In the genomic region with DNA sequence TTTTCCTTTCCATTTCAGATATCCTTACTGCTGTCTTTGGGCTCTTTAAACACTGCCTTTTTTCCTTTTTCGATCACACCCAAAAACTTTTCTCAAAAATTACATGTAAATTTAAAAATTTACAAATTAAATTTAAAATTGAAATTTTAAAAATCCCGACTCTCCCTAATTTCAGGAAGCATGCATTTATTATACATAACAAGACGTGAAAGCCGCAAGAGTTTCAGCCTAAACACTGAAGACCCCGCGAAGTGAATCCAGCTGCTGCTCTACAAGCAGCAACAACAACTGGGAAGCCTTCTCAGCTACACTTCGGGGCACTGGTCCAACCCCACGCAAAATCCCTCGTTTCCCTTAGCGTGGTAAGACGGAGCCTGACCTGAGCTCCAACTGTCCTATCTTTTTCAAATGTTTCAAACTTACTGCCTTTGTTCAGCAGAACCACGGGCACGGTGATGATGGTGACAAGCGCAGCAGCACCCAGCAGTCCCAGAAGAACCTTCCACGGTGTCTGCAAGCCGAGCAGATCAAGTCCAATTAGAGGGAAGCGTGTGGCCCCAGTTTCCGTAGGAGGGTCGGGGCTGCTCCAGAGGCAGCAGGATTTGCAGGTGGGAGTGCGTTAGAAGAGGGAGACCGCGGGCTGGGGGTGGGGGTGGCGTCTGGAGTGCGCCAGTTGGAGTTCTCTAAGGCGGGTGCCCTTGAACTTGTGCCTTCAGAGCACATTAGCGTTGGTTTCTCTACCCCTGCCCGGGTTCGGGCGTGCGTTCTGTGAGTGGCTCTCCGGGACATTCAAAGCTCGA, we compare ENCODE assay signal across 1 cellular context.
TF ChIP-seq lines count a peak whose summit lies in the region.

No MANE protein-coding gene starts in this region.

TF ChIP-seq in HepG2, 621 proteins besides CTCF, POLR2A, EP300 and RAD21 (continues in another document):
- TF ChIP-seq CC2D1A (CRISPR knock-in tag; IDR thresholded peaks at IDR 0.05): no peak
- TF ChIP-seq, protein P1, sequence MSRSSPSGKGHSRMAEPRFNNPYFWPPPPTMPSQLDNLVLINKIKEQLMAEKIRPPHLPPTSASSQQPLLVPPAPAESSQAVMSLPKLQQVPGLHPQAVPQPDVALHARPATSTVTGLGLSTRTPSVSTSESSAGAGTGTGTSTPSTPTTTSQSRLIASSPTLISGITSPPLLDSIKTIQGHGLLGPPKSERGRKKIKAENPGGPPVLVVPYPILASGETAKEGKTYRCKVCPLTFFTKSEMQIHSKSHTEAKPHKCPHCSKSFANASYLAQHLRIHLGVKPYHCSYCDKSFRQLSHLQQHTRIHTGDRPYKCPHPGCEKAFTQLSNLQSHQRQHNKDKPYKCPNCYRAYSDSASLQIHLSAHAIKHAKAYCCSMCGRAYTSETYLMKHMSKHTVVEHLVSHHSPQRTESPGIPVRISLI (CRISPR knock-in tag; IDR thresholded peaks at IDR 0.05; ENCODE audit: borderline replicate concordance): no peak
- TF ChIP-seq ZNF468 (CRISPR knock-in tag; IDR thresholded peaks at IDR 0.05): no peak
- TF ChIP-seq, protein P2, sequence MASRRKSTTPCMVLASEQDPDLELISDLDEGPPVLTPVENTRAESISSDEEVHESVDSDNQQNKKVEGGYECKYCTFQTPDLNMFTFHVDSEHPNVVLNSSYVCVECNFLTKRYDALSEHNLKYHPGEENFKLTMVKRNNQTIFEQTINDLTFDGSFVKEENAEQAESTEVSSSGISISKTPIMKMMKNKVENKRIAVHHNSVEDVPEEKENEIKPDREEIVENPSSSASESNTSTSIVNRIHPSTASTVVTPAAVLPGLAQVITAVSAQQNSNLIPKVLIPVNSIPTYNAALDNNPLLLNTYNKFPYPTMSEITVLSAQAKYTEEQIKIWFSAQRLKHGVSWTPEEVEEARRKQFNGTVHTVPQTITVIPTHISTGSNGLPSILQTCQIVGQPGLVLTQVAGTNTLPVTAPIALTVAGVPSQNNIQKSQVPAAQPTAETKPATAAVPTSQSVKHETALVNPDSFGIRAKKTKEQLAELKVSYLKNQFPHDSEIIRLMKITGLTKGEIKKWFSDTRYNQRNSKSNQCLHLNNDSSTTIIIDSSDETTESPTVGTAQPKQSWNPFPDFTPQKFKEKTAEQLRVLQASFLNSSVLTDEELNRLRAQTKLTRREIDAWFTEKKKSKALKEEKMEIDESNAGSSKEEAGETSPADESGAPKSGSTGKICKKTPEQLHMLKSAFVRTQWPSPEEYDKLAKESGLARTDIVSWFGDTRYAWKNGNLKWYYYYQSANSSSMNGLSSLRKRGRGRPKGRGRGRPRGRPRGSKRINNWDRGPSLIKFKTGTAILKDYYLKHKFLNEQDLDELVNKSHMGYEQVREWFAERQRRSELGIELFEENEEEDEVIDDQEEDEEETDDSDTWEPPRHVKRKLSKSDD (CRISPR knock-in tag; IDR thresholded peaks at IDR 0.05; ENCODE audit: low read depth): no peak
- TF ChIP-seq, protein P3, sequence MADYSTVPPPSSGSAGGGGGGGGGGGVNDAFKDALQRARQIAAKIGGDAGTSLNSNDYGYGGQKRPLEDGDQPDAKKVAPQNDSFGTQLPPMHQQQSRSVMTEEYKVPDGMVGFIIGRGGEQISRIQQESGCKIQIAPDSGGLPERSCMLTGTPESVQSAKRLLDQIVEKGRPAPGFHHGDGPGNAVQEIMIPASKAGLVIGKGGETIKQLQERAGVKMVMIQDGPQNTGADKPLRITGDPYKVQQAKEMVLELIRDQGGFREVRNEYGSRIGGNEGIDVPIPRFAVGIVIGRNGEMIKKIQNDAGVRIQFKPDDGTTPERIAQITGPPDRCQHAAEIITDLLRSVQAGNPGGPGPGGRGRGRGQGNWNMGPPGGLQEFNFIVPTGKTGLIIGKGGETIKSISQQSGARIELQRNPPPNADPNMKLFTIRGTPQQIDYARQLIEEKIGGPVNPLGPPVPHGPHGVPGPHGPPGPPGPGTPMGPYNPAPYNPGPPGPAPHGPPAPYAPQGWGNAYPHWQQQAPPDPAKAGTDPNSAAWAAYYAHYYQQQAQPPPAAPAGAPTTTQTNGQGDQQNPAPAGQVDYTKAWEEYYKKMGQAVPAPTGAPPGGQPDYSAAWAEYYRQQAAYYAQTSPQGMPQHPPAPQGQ (CRISPR knock-in tag; IDR thresholded peaks at IDR 0.05; ENCODE audit: borderline replicate concordance): no peak
- no peak for TF ChIP-seq PHF8 (CRISPR knock-in tag; IDR thresholded peaks at IDR 0.05)
- TF ChIP-seq PITX1 (CRISPR knock-in tag; IDR thresholded peaks at IDR 0.05): 0 out of 2 replicates have a peak, but pooled peaks have one; percentile 31
- no peak for TF ChIP-seq IKZF1 (IDR thresholded peaks at IDR 0.05)
- TF ChIP-seq, protein P4, sequence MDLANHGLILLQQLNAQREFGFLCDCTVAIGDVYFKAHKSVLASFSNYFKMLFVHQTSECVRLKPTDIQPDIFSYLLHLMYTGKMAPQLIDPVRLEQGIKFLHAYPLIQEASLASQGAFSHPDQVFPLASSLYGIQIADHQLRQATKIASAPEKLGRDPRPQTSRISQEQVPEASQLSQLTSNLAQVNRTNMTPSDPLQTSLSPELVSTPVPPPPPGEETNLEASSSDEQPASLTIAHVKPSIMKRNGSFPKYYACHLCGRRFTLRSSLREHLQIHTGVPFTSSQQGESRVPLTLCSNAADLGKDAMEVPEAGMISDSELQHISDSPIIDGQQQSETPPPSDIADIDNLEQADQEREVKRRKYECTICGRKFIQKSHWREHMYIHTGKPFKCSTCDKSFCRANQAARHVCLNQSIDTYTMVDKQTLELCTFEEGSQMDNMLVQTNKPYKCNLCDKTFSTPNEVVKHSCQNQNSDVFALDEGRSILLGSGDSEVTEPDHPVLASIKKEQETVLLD (CRISPR knock-in tag; IDR thresholded peaks at IDR 0.05; ENCODE audit: low read depth): no peak
- no peak for TF ChIP-seq CEBPG (CRISPR knock-in tag; IDR thresholded peaks at IDR 0.05)
- TF ChIP-seq STAT5B (CRISPR knock-in tag; IDR thresholded peaks at IDR 0.05): no peak
- no peak for TF ChIP-seq ZNF652 (CRISPR knock-in tag; IDR thresholded peaks at IDR 0.05; ENCODE audit: borderline replicate concordance, low read depth)
- TF ChIP-seq KDM5A (IDR thresholded peaks at IDR 0.05; ENCODE audit: borderline replicate concordance, low read length): no peak
- TF ChIP-seq HIVEP1 (CRISPR knock-in tag; IDR thresholded peaks at IDR 0.05): peak; percentile 84
- no peak for TF ChIP-seq ZC3H4 (CRISPR knock-in tag; IDR thresholded peaks at IDR 0.05; ENCODE audit: borderline replicate concordance)
- TF ChIP-seq KLF16 (CRISPR knock-in tag; IDR thresholded peaks at IDR 0.05): no peak
- TF ChIP-seq ZNF850 (CRISPR knock-in tag; conservative IDR thresholded peaks at IDR 0.05): no peak
- no peak; the same call in 1 of the 2 replicates for TF ChIP-seq HNRNPL (IDR thresholded peaks at IDR 0.05; ENCODE audit: low read depth, low read length)
- no peak for TF ChIP-seq KAT2B (IDR thresholded peaks at IDR 0.05; ENCODE audit: borderline replicate concordance, low read depth, low read length)
- TF ChIP-seq, protein P5, sequence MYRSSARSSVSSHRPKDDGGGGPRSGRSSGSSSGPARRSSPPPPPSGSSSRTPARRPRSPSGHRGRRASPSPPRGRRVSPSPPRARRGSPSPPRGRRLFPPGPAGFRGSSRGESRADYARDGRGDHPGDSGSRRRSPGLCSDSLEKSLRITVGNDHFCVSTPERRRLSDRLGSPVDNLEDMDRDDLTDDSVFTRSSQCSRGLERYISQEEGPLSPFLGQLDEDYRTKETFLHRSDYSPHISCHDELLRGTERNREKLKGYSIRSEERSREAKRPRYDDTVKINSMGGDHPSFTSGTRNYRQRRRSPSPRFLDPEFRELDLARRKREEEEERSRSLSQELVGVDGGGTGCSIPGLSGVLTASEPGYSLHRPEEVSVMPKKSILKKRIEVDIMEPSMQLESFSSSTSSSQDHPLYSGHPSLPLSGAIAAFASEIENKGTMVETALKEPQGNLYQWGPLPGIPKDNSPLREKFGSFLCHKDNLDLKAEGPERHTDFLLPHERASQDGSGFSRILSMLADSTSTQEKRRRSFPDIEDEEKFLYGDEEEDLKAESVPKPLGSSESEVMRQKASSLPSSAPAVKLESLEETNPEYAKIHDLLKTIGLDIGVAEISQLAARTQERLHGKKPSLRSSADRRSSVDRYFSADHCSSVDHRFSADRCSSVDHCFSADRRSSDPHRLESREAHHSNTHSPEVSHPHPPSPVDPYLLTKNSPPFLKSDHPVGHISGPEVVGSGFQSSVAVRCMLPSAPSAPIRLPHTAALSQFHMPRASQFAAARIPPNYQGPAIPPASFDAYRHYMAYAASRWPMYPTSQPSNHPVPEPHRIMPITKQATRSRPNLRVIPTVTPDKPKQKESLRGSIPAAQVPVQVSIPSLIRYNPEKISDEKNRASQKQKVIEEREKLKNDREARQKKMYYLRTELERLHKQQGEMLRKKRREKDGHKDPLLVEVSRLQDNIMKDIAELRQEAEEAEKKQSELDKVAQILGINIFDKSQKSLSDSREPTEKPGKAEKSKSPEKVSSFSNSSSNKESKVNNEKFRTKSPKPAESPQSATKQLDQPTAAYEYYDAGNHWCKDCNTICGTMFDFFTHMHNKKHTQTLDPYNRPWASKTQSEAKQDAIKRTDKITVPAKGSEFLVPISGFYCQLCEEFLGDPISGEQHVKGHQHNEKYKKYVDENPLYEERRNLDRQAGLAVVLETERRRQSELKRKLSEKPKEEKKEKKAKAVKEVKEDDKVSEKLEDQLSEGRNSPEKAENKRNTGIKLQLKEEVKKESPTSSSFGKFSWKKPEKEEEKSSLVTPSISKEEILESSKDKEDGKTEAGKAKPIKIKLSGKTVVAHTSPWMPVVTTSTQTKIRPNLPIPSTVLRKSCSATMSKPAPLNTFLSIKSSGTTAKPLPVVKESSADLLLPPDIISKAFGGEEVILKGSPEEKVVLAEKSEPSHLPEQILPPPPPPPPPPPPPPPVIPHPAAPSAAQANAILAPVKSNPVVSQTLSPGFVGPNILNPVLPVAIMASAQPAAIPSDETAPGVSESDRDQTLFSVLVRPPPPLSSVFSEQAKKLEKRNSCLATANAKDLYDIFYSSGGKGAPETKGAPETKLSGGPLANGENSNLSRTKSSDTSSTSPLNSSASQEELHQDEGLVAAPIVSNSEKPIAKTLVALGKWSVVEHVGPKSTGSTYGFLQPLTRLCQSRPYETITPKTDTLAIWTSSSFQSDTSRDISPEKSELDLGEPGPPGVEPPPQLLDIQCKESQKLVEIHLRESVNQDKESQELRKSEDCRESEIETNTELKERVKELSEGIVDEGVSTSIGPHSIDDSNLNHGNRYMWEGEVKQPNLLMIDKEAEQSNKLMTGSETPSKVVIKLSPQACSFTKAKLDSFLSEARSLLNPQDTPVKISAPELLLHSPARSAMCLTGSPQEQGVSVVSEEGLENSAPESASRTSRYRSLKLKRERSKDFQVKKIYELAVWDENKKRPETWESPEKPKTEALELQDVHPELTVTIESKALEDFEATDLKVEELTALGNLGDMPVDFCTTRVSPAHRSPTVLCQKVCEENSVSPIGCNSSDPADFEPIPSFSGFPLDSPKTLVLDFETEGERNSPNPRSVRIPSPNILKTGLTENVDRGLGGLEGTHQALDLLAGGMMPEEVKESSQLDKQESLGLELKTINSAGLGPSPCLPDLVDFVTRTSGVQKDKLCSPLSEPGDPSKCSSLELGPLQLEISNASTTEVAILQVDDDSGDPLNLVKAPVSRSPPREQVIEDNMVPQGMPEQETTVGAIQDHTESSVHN (CRISPR knock-in tag; IDR thresholded peaks at IDR 0.05): peak; percentile 47; the same call in 1 of the 2 replicates
- TF ChIP-seq RFX5 (IDR thresholded peaks at IDR 0.05; ENCODE audit: low read depth, low read length): no peak
- no peak for TF ChIP-seq SNAPC2 (CRISPR knock-in tag; IDR thresholded peaks at IDR 0.05)
- no peak for TF ChIP-seq ZNF672 (CRISPR knock-in tag; IDR thresholded peaks at IDR 0.05)
- TF ChIP-seq ZFP41 (CRISPR knock-in tag; IDR thresholded peaks at IDR 0.05; ENCODE audit: borderline replicate concordance): no peak
- no peak for TF ChIP-seq ZNF354B (CRISPR knock-in tag; IDR thresholded peaks at IDR 0.05)
- no peak for TF ChIP-seq MYC (CRISPR knock-in tag; IDR thresholded peaks at IDR 0.05; ENCODE audit: borderline replicate concordance)
- TF ChIP-seq, protein P6, sequence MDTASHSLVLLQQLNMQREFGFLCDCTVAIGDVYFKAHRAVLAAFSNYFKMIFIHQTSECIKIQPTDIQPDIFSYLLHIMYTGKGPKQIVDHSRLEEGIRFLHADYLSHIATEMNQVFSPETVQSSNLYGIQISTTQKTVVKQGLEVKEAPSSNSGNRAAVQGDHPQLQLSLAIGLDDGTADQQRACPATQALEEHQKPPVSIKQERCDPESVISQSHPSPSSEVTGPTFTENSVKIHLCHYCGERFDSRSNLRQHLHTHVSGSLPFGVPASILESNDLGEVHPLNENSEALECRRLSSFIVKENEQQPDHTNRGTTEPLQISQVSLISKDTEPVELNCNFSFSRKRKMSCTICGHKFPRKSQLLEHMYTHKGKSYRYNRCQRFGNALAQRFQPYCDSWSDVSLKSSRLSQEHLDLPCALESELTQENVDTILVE (CRISPR knock-in tag; IDR thresholded peaks at IDR 0.05): no peak
- no peak for TF ChIP-seq MAFG (CRISPR knock-in tag; IDR thresholded peaks at IDR 0.05)
- no peak for TF ChIP-seq ZZZ3 (CRISPR knock-in tag; IDR thresholded peaks at IDR 0.05; ENCODE audit: borderline replicate concordance)
- TF ChIP-seq CENPX (CRISPR knock-in tag; IDR thresholded peaks at IDR 0.05): no peak
